ENCODE assay signal across 1 cellular context in genomic region chr2:216688731-216689360, GRCh38.
TF ChIP-seq lines count a peak whose summit lies in the region.

No MANE protein-coding gene starts in this region.

TF ChIP-seq in SK-N-SH, 30 proteins besides CTCF, POLR2A, EP300 and RAD21 (continued from another document):
- TF ChIP-seq, protein P1, sequence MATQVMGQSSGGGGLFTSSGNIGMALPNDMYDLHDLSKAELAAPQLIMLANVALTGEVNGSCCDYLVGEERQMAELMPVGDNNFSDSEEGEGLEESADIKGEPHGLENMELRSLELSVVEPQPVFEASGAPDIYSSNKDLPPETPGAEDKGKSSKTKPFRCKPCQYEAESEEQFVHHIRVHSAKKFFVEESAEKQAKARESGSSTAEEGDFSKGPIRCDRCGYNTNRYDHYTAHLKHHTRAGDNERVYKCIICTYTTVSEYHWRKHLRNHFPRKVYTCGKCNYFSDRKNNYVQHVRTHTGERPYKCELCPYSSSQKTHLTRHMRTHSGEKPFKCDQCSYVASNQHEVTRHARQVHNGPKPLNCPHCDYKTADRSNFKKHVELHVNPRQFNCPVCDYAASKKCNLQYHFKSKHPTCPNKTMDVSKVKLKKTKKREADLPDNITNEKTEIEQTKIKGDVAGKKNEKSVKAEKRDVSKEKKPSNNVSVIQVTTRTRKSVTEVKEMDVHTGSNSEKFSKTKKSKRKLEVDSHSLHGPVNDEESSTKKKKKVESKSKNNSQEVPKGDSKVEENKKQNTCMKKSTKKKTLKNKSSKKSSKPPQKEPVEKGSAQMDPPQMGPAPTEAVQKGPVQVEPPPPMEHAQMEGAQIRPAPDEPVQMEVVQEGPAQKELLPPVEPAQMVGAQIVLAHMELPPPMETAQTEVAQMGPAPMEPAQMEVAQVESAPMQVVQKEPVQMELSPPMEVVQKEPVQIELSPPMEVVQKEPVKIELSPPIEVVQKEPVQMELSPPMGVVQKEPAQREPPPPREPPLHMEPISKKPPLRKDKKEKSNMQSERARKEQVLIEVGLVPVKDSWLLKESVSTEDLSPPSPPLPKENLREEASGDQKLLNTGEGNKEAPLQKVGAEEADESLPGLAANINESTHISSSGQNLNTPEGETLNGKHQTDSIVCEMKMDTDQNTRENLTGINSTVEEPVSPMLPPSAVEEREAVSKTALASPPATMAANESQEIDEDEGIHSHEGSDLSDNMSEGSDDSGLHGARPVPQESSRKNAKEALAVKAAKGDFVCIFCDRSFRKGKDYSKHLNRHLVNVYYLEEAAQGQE (IDR thresholded peaks at IDR 0.05; ENCODE audit: low read depth, low read length): no peak
